In the genomic region with DNA sequence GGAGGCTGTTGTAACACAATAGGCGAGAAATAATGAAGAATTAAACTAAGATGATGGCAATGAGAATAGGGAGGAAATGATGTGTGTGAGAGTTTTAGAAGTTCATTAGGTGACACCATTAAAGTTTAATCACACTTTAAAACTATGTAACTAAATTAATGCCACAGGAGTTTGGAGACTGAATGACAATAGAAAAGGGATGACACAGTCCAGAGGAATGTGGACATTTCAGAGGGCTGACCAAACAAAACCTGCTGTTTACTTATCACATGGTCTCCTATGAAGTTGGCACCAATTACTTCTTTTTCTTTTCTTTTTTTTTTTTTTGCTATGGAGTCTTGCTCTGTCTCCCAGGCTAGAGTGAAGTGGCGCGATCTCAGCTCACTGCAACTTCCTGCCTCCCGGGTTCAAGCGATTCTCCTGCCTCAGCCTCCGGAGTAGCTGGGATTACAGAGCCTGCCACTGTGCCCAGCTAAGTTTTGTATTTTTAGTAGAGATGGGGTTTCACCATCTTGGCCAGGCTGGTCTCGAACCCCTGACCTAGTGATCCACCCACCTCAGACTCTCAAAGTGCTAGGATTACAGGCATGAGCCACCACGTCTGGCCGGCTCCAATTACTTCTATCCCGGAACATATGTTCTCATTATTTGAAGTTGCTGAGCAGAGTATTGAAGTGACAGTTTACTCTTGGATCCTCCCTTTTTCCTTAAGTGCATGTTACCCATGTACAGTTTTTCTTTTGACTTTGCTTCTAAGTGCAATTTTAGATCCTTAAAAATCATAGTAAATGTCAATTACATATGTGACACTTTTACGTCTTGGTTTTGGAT, we compare ENCODE assay signal across 1 cellular context.
TF ChIP-seq lines count a peak whose summit lies in the region.

No MANE protein-coding gene starts in this region.

TF ChIP-seq in HEK293, 187 proteins besides CTCF, POLR2A, EP300 and RAD21 (continued from another document):
- TF ChIP-seq KLF16 (tag by site-specific recombination; IDR thresholded peaks at IDR 0.05) (no peak), ZBTB48 (tag by site-specific recombination; IDR thresholded peaks at IDR 0.05) (no peak), SP3 (tag by site-specific recombination; IDR thresholded peaks at IDR 0.05) (no peak), ZNF596 (tag by site-specific recombination; IDR thresholded peaks at IDR 0.05) (no peak), ZNF19 (tag by site-specific recombination; IDR thresholded peaks at IDR 0.05; ENCODE audit: low read depth) (no peak), ZNF561 (tag by site-specific recombination; IDR thresholded peaks at IDR 0.05; ENCODE audit: borderline replicate concordance) (no peak), KLF10 (tag by site-specific recombination; IDR thresholded peaks at IDR 0.05) (no peak), ZNF610 (tag by site-specific recombination; IDR thresholded peaks at IDR 0.05; ENCODE audit: borderline replicate concordance) (no peak), ZNF621 (tag by site-specific recombination; IDR thresholded peaks at IDR 0.05) (no peak), ZBTB1 (tag by site-specific recombination; IDR thresholded peaks at IDR 0.05) (no peak), GLIS1 (tag by site-specific recombination; IDR thresholded peaks at IDR 0.05) (0 out of 2 replicates have a peak, but pooled peaks have one; percentile 16), ZNF785 (tag by site-specific recombination; IDR thresholded peaks at IDR 0.05) (no peak), ZNF184 (tag by site-specific recombination; IDR thresholded peaks at IDR 0.05) (peak; percentile 51; the same call in 1 of the 2 replicates), ZNF394 (tag by site-specific recombination; IDR thresholded peaks at IDR 0.05; ENCODE audit: borderline replicate concordance) (peak; percentile 47; the same call in 1 of the 2 replicates)
- TF ChIP-seq, protein P1, sequence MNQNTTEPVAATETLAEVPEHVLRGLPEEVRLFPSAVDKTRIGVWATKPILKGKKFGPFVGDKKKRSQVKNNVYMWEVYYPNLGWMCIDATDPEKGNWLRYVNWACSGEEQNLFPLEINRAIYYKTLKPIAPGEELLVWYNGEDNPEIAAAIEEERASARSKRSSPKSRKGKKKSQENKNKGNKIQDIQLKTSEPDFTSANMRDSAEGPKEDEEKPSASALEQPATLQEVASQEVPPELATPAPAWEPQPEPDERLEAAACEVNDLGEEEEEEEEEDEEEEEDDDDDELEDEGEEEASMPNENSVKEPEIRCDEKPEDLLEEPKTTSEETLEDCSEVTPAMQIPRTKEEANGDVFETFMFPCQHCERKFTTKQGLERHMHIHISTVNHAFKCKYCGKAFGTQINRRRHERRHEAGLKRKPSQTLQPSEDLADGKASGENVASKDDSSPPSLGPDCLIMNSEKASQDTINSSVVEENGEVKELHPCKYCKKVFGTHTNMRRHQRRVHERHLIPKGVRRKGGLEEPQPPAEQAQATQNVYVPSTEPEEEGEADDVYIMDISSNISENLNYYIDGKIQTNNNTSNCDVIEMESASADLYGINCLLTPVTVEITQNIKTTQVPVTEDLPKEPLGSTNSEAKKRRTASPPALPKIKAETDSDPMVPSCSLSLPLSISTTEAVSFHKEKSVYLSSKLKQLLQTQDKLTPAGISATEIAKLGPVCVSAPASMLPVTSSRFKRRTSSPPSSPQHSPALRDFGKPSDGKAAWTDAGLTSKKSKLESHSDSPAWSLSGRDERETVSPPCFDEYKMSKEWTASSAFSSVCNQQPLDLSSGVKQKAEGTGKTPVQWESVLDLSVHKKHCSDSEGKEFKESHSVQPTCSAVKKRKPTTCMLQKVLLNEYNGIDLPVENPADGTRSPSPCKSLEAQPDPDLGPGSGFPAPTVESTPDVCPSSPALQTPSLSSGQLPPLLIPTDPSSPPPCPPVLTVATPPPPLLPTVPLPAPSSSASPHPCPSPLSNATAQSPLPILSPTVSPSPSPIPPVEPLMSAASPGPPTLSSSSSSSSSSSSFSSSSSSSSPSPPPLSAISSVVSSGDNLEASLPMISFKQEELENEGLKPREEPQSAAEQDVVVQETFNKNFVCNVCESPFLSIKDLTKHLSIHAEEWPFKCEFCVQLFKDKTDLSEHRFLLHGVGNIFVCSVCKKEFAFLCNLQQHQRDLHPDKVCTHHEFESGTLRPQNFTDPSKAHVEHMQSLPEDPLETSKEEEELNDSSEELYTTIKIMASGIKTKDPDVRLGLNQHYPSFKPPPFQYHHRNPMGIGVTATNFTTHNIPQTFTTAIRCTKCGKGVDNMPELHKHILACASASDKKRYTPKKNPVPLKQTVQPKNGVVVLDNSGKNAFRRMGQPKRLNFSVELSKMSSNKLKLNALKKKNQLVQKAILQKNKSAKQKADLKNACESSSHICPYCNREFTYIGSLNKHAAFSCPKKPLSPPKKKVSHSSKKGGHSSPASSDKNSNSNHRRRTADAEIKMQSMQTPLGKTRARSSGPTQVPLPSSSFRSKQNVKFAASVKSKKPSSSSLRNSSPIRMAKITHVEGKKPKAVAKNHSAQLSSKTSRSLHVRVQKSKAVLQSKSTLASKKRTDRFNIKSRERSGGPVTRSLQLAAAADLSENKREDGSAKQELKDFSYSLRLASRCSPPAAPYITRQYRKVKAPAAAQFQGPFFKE (tag by site-specific recombination; IDR thresholded peaks at IDR 0.05; ENCODE audit: borderline replicate concordance) = no peak
- TF ChIP-seq, protein P2, sequence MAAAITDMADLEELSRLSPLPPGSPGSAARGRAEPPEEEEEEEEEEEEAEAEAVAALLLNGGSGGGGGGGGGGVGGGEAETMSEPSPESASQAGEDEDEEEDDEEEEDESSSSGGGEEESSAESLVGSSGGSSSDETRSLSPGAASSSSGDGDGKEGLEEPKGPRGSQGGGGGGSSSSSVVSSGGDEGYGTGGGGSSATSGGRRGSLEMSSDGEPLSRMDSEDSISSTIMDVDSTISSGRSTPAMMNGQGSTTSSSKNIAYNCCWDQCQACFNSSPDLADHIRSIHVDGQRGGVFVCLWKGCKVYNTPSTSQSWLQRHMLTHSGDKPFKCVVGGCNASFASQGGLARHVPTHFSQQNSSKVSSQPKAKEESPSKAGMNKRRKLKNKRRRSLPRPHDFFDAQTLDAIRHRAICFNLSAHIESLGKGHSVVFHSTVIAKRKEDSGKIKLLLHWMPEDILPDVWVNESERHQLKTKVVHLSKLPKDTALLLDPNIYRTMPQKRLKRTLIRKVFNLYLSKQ (tag by site-specific recombination; IDR thresholded peaks at IDR 0.05; ENCODE audit: borderline replicate concordance) = no peak
- TF ChIP-seq, protein P3, sequence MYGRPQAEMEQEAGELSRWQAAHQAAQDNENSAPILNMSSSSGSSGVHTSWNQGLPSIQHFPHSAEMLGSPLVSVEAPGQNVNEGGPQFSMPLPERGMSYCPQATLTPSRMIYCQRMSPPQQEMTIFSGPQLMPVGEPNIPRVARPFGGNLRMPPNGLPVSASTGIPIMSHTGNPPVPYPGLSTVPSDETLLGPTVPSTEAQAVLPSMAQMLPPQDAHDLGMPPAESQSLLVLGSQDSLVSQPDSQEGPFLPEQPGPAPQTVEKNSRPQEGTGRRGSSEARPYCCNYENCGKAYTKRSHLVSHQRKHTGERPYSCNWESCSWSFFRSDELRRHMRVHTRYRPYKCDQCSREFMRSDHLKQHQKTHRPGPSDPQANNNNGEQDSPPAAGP (tag by site-specific recombination; IDR thresholded peaks at IDR 0.05) = peak; percentile 15; the same call in 1 of the 2 replicates
- TF ChIP-seq, protein P4, sequence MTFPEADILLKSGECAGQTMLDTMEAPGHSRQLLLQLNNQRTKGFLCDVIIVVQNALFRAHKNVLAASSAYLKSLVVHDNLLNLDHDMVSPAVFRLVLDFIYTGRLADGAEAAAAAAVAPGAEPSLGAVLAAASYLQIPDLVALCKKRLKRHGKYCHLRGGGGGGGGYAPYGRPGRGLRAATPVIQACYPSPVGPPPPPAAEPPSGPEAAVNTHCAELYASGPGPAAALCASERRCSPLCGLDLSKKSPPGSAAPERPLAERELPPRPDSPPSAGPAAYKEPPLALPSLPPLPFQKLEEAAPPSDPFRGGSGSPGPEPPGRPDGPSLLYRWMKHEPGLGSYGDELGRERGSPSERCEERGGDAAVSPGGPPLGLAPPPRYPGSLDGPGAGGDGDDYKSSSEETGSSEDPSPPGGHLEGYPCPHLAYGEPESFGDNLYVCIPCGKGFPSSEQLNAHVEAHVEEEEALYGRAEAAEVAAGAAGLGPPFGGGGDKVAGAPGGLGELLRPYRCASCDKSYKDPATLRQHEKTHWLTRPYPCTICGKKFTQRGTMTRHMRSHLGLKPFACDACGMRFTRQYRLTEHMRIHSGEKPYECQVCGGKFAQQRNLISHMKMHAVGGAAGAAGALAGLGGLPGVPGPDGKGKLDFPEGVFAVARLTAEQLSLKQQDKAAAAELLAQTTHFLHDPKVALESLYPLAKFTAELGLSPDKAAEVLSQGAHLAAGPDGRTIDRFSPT (tag by site-specific recombination; IDR thresholded peaks at IDR 0.05) = peak; percentile 39; the same call in 1 of the 2 replicates
